Comparison of ENCODE assay signal across 2 cellular contexts in the genomic region with DNA sequence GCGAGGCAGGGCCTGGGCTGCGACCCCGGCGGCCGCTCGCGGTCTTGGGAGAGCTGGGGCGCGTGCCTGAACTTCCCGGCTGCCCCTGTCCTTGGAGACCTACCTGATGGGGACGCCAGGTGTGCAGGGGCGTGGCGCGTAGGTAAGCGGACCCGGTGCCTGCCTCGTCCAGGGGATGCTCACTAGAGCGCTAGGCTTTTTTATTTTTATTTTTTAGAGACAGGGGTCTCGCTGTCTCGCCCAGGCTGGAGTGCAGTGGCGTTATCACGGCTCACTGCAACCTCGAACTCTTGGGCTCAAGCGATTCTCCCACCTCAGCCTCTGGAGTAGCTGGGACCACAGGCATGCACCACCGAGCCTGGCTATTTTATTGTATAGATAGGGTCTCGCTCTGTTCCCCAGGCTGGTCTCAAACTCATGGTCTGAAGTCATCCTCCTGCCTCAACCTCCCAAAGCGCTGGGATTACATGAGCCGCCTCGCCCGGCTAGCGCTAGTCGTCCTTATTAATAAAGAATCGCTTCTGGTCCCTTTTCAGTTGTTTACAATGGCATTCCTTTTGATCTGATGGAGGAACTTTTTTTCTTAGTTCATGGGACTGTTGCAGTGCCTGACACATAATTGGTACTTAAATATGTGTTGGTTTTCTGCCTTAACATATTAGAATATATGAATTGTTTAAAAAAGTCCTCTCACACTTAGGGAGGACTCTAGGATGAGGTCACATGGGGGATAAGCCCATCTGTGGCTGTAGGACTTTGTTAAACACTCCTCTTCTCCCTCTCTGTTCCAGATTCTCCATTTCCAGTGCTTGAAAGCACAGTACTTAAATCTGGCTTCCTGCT.
TF ChIP-seq lines count a peak whose summit lies in the region.

No MANE protein-coding gene starts in this region.

TF ChIP-seq in Ishikawa, 13 proteins besides CTCF, POLR2A, EP300 and RAD21:
- TF ChIP-seq, protein P1, sequence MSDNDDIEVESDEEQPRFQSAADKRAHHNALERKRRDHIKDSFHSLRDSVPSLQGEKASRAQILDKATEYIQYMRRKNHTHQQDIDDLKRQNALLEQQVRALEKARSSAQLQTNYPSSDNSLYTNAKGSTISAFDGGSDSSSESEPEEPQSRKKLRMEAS (IDR thresholded peaks at IDR 0.05) = 0 out of 2 replicates have a peak, but pooled peaks have one; percentile 33
- TF ChIP-seq, protein P2, sequence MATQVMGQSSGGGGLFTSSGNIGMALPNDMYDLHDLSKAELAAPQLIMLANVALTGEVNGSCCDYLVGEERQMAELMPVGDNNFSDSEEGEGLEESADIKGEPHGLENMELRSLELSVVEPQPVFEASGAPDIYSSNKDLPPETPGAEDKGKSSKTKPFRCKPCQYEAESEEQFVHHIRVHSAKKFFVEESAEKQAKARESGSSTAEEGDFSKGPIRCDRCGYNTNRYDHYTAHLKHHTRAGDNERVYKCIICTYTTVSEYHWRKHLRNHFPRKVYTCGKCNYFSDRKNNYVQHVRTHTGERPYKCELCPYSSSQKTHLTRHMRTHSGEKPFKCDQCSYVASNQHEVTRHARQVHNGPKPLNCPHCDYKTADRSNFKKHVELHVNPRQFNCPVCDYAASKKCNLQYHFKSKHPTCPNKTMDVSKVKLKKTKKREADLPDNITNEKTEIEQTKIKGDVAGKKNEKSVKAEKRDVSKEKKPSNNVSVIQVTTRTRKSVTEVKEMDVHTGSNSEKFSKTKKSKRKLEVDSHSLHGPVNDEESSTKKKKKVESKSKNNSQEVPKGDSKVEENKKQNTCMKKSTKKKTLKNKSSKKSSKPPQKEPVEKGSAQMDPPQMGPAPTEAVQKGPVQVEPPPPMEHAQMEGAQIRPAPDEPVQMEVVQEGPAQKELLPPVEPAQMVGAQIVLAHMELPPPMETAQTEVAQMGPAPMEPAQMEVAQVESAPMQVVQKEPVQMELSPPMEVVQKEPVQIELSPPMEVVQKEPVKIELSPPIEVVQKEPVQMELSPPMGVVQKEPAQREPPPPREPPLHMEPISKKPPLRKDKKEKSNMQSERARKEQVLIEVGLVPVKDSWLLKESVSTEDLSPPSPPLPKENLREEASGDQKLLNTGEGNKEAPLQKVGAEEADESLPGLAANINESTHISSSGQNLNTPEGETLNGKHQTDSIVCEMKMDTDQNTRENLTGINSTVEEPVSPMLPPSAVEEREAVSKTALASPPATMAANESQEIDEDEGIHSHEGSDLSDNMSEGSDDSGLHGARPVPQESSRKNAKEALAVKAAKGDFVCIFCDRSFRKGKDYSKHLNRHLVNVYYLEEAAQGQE (IDR thresholded peaks at IDR 0.05; ENCODE audit: low read depth) = no peak
- TF ChIP-seq TAF1 (IDR thresholded peaks at IDR 0.05; ENCODE audit: low read depth) (no peak), YY1 (IDR thresholded peaks at IDR 0.05; ENCODE audit: low read depth) (no peak)

TF ChIP-seq in GM12878, 131 proteins besides CTCF, POLR2A, EP300 and RAD21:
- TF ChIP-seq, protein P3, sequence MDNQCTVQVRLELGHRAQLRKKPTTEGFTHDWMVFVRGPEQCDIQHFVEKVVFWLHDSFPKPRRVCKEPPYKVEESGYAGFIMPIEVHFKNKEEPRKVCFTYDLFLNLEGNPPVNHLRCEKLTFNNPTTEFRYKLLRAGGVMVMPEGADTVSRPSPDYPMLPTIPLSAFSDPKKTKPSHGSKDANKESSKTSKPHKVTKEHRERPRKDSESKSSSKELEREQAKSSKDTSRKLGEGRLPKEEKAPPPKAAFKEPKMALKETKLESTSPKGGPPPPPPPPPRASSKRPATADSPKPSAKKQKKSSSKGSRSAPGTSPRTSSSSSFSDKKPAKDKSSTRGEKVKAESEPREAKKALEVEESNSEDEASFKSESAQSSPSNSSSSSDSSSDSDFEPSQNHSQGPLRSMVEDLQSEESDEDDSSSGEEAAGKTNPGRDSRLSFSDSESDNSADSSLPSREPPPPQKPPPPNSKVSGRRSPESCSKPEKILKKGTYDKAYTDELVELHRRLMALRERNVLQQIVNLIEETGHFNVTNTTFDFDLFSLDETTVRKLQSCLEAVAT (IDR thresholded peaks at IDR 0.05) = 0 out of 2 replicates have a peak, but pooled peaks have one; percentile 22
- TF ChIP-seq POLR2AphosphoS5 (IDR thresholded peaks at IDR 0.05; ENCODE audit: low read length) (no peak), EED (IDR thresholded peaks at IDR 0.05; ENCODE audit: low read depth) (0 out of 2 replicates have a peak, but pooled peaks have one; percentile 3), ATF7 (IDR thresholded peaks at IDR 0.05; ENCODE audit: low read depth) (no peak)
- TF ChIP-seq, protein P4, sequence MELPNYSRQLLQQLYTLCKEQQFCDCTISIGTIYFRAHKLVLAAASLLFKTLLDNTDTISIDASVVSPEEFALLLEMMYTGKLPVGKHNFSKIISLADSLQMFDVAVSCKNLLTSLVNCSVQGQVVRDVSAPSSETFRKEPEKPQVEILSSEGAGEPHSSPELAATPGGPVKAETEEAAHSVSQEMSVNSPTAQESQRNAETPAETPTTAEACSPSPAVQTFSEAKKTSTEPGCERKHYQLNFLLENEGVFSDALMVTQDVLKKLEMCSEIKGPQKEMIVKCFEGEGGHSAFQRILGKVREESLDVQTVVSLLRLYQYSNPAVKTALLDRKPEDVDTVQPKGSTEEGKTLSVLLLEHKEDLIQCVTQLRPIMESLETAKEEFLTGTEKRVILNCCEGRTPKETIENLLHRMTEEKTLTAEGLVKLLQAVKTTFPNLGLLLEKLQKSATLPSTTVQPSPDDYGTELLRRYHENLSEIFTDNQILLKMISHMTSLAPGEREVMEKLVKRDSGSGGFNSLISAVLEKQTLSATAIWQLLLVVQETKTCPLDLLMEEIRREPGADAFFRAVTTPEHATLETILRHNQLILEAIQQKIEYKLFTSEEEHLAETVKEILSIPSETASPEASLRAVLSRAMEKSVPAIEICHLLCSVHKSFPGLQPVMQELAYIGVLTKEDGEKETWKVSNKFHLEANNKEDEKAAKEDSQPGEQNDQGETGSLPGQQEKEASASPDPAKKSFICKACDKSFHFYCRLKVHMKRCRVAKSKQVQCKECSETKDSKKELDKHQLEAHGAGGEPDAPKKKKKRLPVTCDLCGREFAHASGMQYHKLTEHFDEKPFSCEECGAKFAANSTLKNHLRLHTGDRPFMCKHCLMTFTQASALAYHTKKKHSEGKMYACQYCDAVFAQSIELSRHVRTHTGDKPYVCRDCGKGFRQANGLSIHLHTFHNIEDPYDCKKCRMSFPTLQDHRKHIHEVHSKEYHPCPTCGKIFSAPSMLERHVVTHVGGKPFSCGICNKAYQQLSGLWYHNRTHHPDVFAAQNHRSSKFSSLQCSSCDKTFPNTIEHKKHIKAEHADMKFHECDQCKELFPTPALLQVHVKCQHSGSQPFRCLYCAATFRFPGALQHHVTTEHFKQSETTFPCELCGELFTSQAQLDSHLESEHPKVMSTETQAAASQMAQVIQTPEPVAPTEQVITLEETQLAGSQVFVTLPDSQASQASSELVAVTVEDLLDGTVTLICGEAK (IDR thresholded peaks at IDR 0.05; ENCODE audit: borderline replicate concordance) = 0 out of 2 replicates have a peak, but pooled peaks have one; percentile 19
- TF ChIP-seq, protein P2 (IDR thresholded peaks at IDR 0.05; ENCODE audit: low read depth, low read length) = no peak
